In the genomic region with DNA sequence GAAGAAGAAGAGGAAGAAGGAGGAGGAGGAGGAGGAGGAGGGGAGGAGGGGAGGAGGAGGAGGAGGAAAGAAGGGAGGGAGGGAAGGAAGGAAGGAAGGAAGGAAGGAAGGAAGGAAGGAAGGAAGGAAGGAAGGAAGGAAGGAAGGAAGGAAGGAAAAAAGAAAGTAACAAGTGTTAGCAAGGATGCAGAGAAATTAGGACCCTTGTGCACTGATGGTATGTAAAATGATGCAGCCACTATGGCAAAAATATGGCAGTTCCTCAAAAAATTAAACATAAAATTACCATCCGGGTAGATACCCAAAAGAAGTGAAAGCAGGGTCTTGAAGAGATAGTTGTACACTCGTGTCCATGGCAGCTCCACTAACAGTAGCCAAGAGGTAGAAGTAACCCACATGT, we compare ENCODE assay signal across 29 cellular contexts.
"Had no signal": no experiment of that assay in that cellular context is flagged by ENCODE, and none has a peak within 500 bp of the region (broad histone marks: within the 10 kb centered on the region; RNA-seq: fewer than 3 reads in every experiment).

No MANE protein-coding gene starts in this region.

- FAIRE-seq: colon, endometrium, endothelial cell of umbilical vein, frontal cortex had no signal

- H3K27me3 Mint-ChIP-seq: dendritic cell treated with granulocyte-macrophage colony-stimulating factor and Interleukin-4, amounts not matched to agents 40 ng/mL and 50 ng/mL, for 4 days; effector memory CD8-positive, alpha-beta T cell had no signal

- H3K4me1 ChIP-seq: colonic mucosa, esophagus squamous epithelium, foreskin keratinocyte, gastrocnemius medialis, gastroesophageal sphincter, heart left ventricle, heart right ventricle had no signal

- H3K27ac Mint-ChIP-seq: dendritic cell treated with granulocyte-macrophage colony-stimulating factor and Interleukin-4, amounts not matched to agents 40 ng/mL and 50 ng/mL, for 4 days; effector memory CD8-positive, alpha-beta T cell; endodermal cell had no signal

- DNase-seq: colonic mucosa; cortex of kidney; dermis blood vessel endothelial cell; dorsolateral prefrontal cortex; effector CD4-positive, alpha-beta T cell; effector CD8-positive, alpha-beta T cell; effector memory CD4-positive, alpha-beta T cell; effector memory CD8-positive, alpha-beta T cell; endodermal cell; erythroblast; esophagus squamous epithelium; foreskin fibroblast; foreskin keratinocyte; foreskin melanocyte; gastrocnemius medialis; glutamatergic neuron; head of caudate nucleus; heart left ventricle; heart right ventricle had no signal

- H3K36me3 ChIP-seq: colonic mucosa, esophagus muscularis mucosa, gastrocnemius medialis had no signal

- ATAC-seq: effector memory CD8-positive, alpha-beta T cell; esophagus mucosa; foreskin keratinocyte; gastrocnemius medialis; gastroesophageal sphincter; heart left ventricle; heart right ventricle had no signal

- H3K4me1 Mint-ChIP-seq: endodermal cell had no signal

- H3K9me3 Mint-ChIP-seq: dendritic cell treated with granulocyte-macrophage colony-stimulating factor and Interleukin-4, amounts not matched to agents 40 ng/mL and 50 ng/mL, for 4 days; effector memory CD8-positive, alpha-beta T cell had no signal

- H3K27ac ChIP-seq: colonic mucosa, coronary artery, dorsolateral prefrontal cortex, epithelial cell of prostate, esophagus muscularis mucosa, esophagus squamous epithelium, foreskin keratinocyte, gastrocnemius medialis, gastroesophageal sphincter, heart left ventricle, heart right ventricle had no signal

- H3K4me3 Mint-ChIP-seq: dendritic cell treated with granulocyte-macrophage colony-stimulating factor and Interleukin-4, amounts not matched to agents 40 ng/mL and 50 ng/mL, for 4 days; effector memory CD8-positive, alpha-beta T cell; endodermal cell had no signal

- H3K4me3 ChIP-seq: colonic mucosa, coronary artery, dorsolateral prefrontal cortex, esophagus muscularis mucosa, esophagus squamous epithelium, gastrocnemius medialis, gastroesophageal sphincter, heart left ventricle, heart right ventricle had no signal

- H3K9me3 ChIP-seq: colonic mucosa, esophagus muscularis mucosa, esophagus squamous epithelium, gastrocnemius medialis, gastroesophageal sphincter had no signal
